24 cellular contexts compared by ENCODE assay signal in the genomic region with DNA sequence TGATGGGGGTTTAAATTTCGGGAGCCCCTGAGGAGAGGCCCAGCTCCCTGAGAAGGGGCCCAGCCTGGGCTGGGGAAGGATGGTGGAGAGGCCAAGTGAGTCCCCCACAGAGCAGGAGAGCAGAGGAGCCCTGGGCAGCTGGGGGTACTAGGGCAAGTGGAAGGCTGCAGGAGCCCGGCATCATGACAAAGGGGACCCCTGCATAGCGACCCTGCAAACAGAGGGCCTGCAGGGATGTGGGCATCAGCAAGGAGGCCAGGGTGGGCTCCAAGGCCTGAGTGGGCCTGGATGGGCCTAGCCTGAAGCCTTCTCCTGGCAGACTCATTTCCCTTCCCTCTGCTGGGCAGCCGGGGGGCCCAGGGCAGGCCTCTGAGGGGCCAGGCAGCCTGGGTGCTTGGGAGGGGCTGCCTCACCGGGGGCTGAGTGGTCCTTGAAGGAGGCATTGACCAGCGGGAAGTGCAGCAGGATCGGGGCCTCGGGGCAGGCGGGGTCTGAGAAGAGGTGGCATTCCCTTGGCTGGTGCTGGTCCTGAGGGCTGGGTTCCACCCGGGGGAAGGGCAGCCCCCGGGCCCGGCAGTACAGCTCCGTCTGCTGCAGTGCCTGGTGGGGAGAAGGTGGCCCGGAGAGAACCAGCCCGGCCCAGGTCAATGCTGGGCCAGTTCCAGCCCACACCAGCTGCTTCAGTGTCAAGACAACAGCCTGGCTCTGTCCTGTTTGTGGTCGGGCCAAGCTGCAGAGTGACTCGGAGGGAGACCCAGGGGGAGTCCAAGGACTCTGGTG. TPM values are rescaled to one million over a fixed set of nuclear protein-coding genes. Genes with fewer than 3 reads are reported as not detected.
"Had no signal": no experiment of that assay in that cellular context is flagged by ENCODE, and none has a peak within 500 bp of the region (broad histone marks: within the 10 kb centered on the region; RNA-seq: fewer than 3 reads in every experiment).

No MANE protein-coding gene starts in this region.

- DNase-seq: activated CD4-positive, alpha-beta T cell treated with anti-CD3 and anti-CD28 coated beads, Interleukin-2, amount 50 U/mL, for 1 hour; activated naive CD4-positive, alpha-beta T cell treated with Interleukin-2 at 50 U/mL for 16 hours; activated naive CD8-positive, alpha-beta T cell treated with anti-CD3 and anti-CD28 coated beads, Interleukin-2, amount 50 U/mL, for 24 hours; activated T-cell treated with anti-CD3 and anti-CD28 coated beads for 4 hours; anterior cingulate cortex; central memory CD4-positive, alpha-beta T cell; effector CD4-positive, alpha-beta T cell; gastrocnemius medialis; mammary epithelial cell; naive B cell; stimulated activated CD4-positive, alpha-beta T cell treated with anti-CD3 and anti-CD28 coated beads, Interleukin-4, amount 100 ng/mL, for 1 hour had no signal

- FAIRE-seq: kidney, pancreas had no signal

- H3K36me3 ChIP-seq: gastrocnemius medialis, left lung, pancreas, right lobe of liver, tibial artery had no signal

- H3K27ac ChIP-seq: gastrocnemius medialis, left lung, pancreas, right lobe of liver, tibial artery had no signal

- H3K9me3 ChIP-seq: gastrocnemius medialis, left lung, pancreas, right lobe of liver had no signal

- H3K4me1 ChIP-seq: gastrocnemius medialis, pancreas, right lobe of liver, tibial artery had no signal

- H3K9me3 Mint-ChIP-seq: activated T-helper 17 cell treated with anti-CD3 and anti-CD28 coated beads, Interleukin-2, amount 50 U/mL, for 72 hours; stimulated activated effector memory CD8-positive, alpha-beta T cell treated with anti-CD3 and anti-CD28 coated beads, Interleukin-12 subunit alpha, Interleukin-12 subunit beta, amount 100 ng/mL, for 72 hours; T-helper 1 cell treated with Interleukin-12 subunit alpha and Interleukin-12 subunit beta and Interleukin-4 antibody, amounts not matched to agents 30 μg/mL and 1 μg/mL, for 36 hours had no signal

- H3K4me3 ChIP-seq: gastrocnemius medialis, left lung, pancreas, right lobe of liver, smooth muscle cell, tibial artery had no signal

- H3K27ac Mint-ChIP-seq: activated naive CD8-positive, alpha-beta T cell treated with anti-CD3 and anti-CD28 coated beads, Interleukin-2, amount 50 U/mL, for 24 hours; activated T-helper 17 cell treated with anti-CD3 and anti-CD28 coated beads, Interleukin-2, amount 50 U/mL, for 72 hours; stimulated activated effector memory CD8-positive, alpha-beta T cell treated with anti-CD3 and anti-CD28 coated beads, Interleukin-12 subunit alpha, Interleukin-12 subunit beta, amount 100 ng/mL, for 72 hours; T-helper 1 cell treated with Interleukin-12 subunit alpha and Interleukin-12 subunit beta and Interleukin-4 antibody, amounts not matched to agents 30 μg/mL and 1 μg/mL, for 36 hours had no signal

- H3K4me3 Mint-ChIP-seq: activated naive CD8-positive, alpha-beta T cell treated with anti-CD3 and anti-CD28 coated beads, Interleukin-2, amount 50 U/mL, for 24 hours; activated T-helper 17 cell treated with anti-CD3 and anti-CD28 coated beads, Interleukin-2, amount 50 U/mL, for 72 hours; brain; naive B cell; stimulated activated effector memory CD8-positive, alpha-beta T cell treated with anti-CD3 and anti-CD28 coated beads, Interleukin-12 subunit alpha, Interleukin-12 subunit beta, amount 100 ng/mL, for 72 hours; T-helper 1 cell treated with Interleukin-12 subunit alpha and Interleukin-12 subunit beta and Interleukin-4 antibody, amounts not matched to agents 30 μg/mL and 1 μg/mL, for 36 hours had no signal

- H3K27me3 ChIP-seq: gastrocnemius medialis, left lung, pancreas, right lobe of liver had no signal

- H3K36me3 Mint-ChIP-seq: brain; stimulated activated effector memory CD8-positive, alpha-beta T cell treated with anti-CD3 and anti-CD28 coated beads, Interleukin-12 subunit alpha, Interleukin-12 subunit beta, amount 100 ng/mL, for 72 hours had no signal

- H3K4me1 Mint-ChIP-seq: activated naive CD8-positive, alpha-beta T cell treated with anti-CD3 and anti-CD28 coated beads, Interleukin-2, amount 50 U/mL, for 24 hours; activated T-helper 17 cell treated with anti-CD3 and anti-CD28 coated beads, Interleukin-2, amount 50 U/mL, for 72 hours had no signal

- ATAC-seq: activated CD4-positive, CD25-positive, alpha-beta regulatory T cell treated with anti-CD3 and anti-CD28 coated beads, Interleukin-2, amount 50 U/mL, for 24 hours; activated naive CD8-positive, alpha-beta T cell treated with anti-CD3 and anti-CD28 coated beads, Interleukin-2, amount 50 U/mL, for 24 hours; activated T-helper 17 cell treated with anti-CD3 and anti-CD28 coated beads, Interleukin-2, amount 50 U/mL, for 72 hours; esophagus mucosa; gastrocnemius medialis; left lung; pancreas; right lobe of liver; stimulated activated effector memory CD8-positive, alpha-beta T cell treated with anti-CD3 and anti-CD28 coated beads, Interleukin-12 subunit alpha, Interleukin-12 subunit beta, amount 100 ng/mL, for 72 hours had no signal

RNA-seq across cellular contexts. Expression of a gene that starts 24.7 kb away (rescaled TPM):
- total RNA-seq: activated CD8-positive, alpha-beta memory T cell treated with anti-CD3 and anti-CD28 coated beads for 36 hours; kidney; right lobe of liver had no signal

RNA-seq across cellular contexts. Expression of a gene that starts 48.8 kb away (rescaled TPM):
- total RNA-seq: activated CD8-positive, alpha-beta memory T cell treated with anti-CD3 and anti-CD28 coated beads for 36 hours; gastrocnemius medialis; kidney; right lobe of liver had no signal
